In genomic region chr2:12050381-12050780, GRCh38 we compare ENCODE assay signal across 9 cellular contexts.
DNase-seq lines count a peak whose midpoint lies in the region; ATAC-seq and TF ChIP-seq lines count a peak whose summit lies in the region.
"Had no signal": no experiment of that assay in that cellular context is flagged by ENCODE, and none has a peak within 500 bp of the region (broad histone marks: within the 10 kb centered on the region; RNA-seq: fewer than 3 reads in every experiment).

No MANE protein-coding gene starts in this region.

- H4K20me1 ChIP-seq in BLaER1 = no peaks in the 10 kb centered on the region

- 70 to 76% (median 73%) methylated on average over 5 of the region's 5 CpGs for WGBS in ovary, 3 donors

- no peak overlapping the region for H3K9ac ChIP-seq in BLaER1
- H3K9ac ChIP-seq: parathyroid adenoma had no signal

- DNase-seq in NOMO-1 (lab: John Stamatoyannopoulos, UW; ENCODE audit: unreplicated experiment in 2 of 2) (peak; percentile 26 to 64), fibroblast of peridontal ligament (ENCODE audit: extremely low read depth) (peak; percentile 97), NCI-H446 (lab: John Stamatoyannopoulos, UW) (no peak), ovary (no peak)
- no peak for DNase-seq in NK-92 treated with Interleukin-12 subunit alpha and Interleukin-12 subunit beta, amount 100 ng/mL, for 24 hours (lab: John Stamatoyannopoulos, UW)
- no peak for DNase-seq in stimulated activated CD4-positive, alpha-beta T cell treated with anti-CD3 and anti-CD28 coated beads, Interleukin-2, amount 100 ng/mL, for 24 hours

- no peak for TF ChIP-seq POLR2A in ovary (IDR thresholded peaks at IDR 0.05)

- H3K36me3 ChIP-seq in BLaER1 = no peaks in the 10 kb centered on the region
- no peaks in the 10 kb centered on the region for H3K36me3 ChIP-seq in ovary

- TF ChIP-seq EP300 in ovary (IDR thresholded peaks at IDR 0.05) = no peak

- H3K9me3 ChIP-seq in BLaER1 (peaks cover 24% of the 10 kb centered on the region), ovary (no peaks in the 10 kb centered on the region)

- H3K4me2 ChIP-seq in BLaER1 = peak overlapping the region; percentile 41

- ATAC-seq in GM21529 (IDR thresholded peaks at IDR 0.05; ENCODE audit: unreplicated experiment) = peak; percentile 46

- no peaks in the 10 kb centered on the region for H3K27me3 ChIP-seq in BLaER1
- H3K27me3 ChIP-seq in ovary = no peaks in the 10 kb centered on the region

- TF ChIP-seq CTCF in ovary (IDR thresholded peaks at IDR 0.05) = no peak

- H3K4me1 ChIP-seq in BLaER1 (peaks cover 62% of the 10 kb centered on the region), ovary (ENCODE audit: insufficient read depth) (peaks cover 3% of the 10 kb centered on the region)
- H3K4me1 ChIP-seq: parathyroid adenoma had no signal

- H3K27ac ChIP-seq in BLaER1 (no peak overlapping the region), ovary (no peak overlapping the region)
- H3K27ac ChIP-seq: parathyroid adenoma had no signal

- intact Hi-C loops in ovary (cut with DNase I) = no loop called here

- H3K4me3 ChIP-seq in BLaER1 = no peak overlapping the region
- H3K4me3 ChIP-seq in ovary = no peak overlapping the region

Comparison
In these comparisons a context has a peak if more than half of its experiments do, and no peak if none do; other contexts are left out.
1. DNase-seq: peak in NOMO-1 (2 of 2) and fibroblast of peridontal ligament (single experiment); none in NCI-H446 (0 of 2), NK-92 treated with Interleukin-12 subunit alpha and Interleukin-12 subunit beta, amount 100 ng/mL, for 24 hours (single experiment), ovary (0 of 5) and stimulated activated CD4-positive, alpha-beta T cell treated with anti-CD3 and anti-CD28 coated beads, Interleukin-2, amount 100 ng/mL, for 24 hours (0 of 2).